9 cellular contexts compared by ENCODE assay signal in genomic region chr2:111900859-111901258, GRCh38. TPM values are rescaled to one million over a fixed set of nuclear protein-coding genes. Genes with fewer than 3 reads are reported as not detected.
A peak's percentile ranks its signal among the peaks of the same experiment; 100 is the strongest.
DNase-seq lines count a peak whose midpoint lies in the region; ATAC-seq, FAIRE-seq and TF ChIP-seq lines count a peak whose summit lies in the region.
"Had no signal": no experiment of that assay in that cellular context is flagged by ENCODE, and none has a peak within 500 bp of the region (broad histone marks: within the 10 kb centered on the region; RNA-seq: fewer than 3 reads in every experiment).

No MANE protein-coding gene starts in this region.

- H3K36me3 ChIP-seq in K562 (ENCODE audit: control insufficient read depth, insufficient read depth, low read length): no peaks in the 10 kb centered on the region
- H3K36me3 ChIP-seq: Peyer's patch had no signal

- H3K9me3 Mint-ChIP-seq in activated naive CD8-positive, alpha-beta T cell treated with anti-CD3 and anti-CD28 coated beads, Interleukin-2, amount 50 U/mL, for 24 hours: no peaks in the 10 kb centered on the region

- H3K79me2 ChIP-seq in K562 (ENCODE audit: control insufficient read depth, insufficient read depth, low read length): no peaks in the 10 kb centered on the region

- no peaks in the 10 kb centered on the region for H3K36me3 Mint-ChIP-seq in activated naive CD8-positive, alpha-beta T cell treated with anti-CD3 and anti-CD28 coated beads, Interleukin-2, amount 50 U/mL, for 24 hours (ENCODE audit: low read depth)

- no TSS peak for BruUV-seq in K562 (replicated peaks; lab: Mats Ljungman, UMichigan)

- peak overlapping the region; percentile 9; the same call in 1 of the 2 replicates for H3K4me2 ChIP-seq in K562 (ENCODE audit: insufficient read depth, low read length)

- TF ChIP-seq EP300 in K562 (IDR thresholded peaks at IDR 0.05; ENCODE audit: low read length): no peak

- DNase-seq in EL (peak; percentile 29), MV-4-11 (lab: John Stamatoyannopoulos, UW) (peak; percentile 44), K562 (ENCODE audit: extremely low read depth in 1 of 4, low spot score in 3 of 4) (peak in 2 of 4 experiments; percentile 37 to 66), mesenteric fat pad (ENCODE audit: low spot score) (peak; percentile 12), DMS153 (lab: John Stamatoyannopoulos, UW) (no peak)
- no peak for DNase-seq in activated naive CD8-positive, alpha-beta T cell treated with anti-CD3 and anti-CD28 coated beads, Interleukin-2, amount 50 U/mL, for 24 hours

- H3K27ac ChIP-seq in K562 (ENCODE audit: extremely low read depth, low read depth, low read length): no peak overlapping the region

- CTCF ChIA-PET in K562 (lab: Yijun Ruan, JAX; ENCODE audit: low intra/inter-chr PET ratio): interaction anchor here (0.9 kb wide), 1 partner anchor 148 kb away, joined by 3 read pairs; no protein-coding TSS in a partner anchor

- ATAC-seq in K562: peak; percentile 32; the same call in 2 of the 3 replicates
- no peak for ATAC-seq in HG03565 (IDR thresholded peaks at IDR 0.05; ENCODE audit: unreplicated experiment)
- ATAC-seq in GM21723 (IDR thresholded peaks at IDR 0.05; ENCODE audit: unreplicated experiment): no peak
- no peak for ATAC-seq in activated naive CD8-positive, alpha-beta T cell treated with anti-CD3 and anti-CD28 coated beads, Interleukin-2, amount 50 U/mL, for 24 hours

- H3K9me1 ChIP-seq in K562 (ENCODE audit: control insufficient read depth, insufficient read depth, low read length): no peaks in the 10 kb centered on the region

- peaks cover 13% of the 10 kb centered on the region for H3K4me1 Mint-ChIP-seq in activated naive CD8-positive, alpha-beta T cell treated with anti-CD3 and anti-CD28 coated beads, Interleukin-2, amount 50 U/mL, for 24 hours

- peak; percentile 71 for FAIRE-seq in K562 (lab: Jason Lieb, UNC)

- in situ Hi-C loops in K562 (cut with MboI): loop anchor here (10.0 kb wide), 1 partner anchor 684 kb away; the partner anchor contains the start of gene CHCHD5

- H3K9me3 ChIP-seq in K562 (replicated peaks; ENCODE audit: control insufficient read depth, insufficient read depth, low read depth, low read length): no peaks in the 10 kb centered on the region
- H3K9me3 ChIP-seq: Peyer's patch had no signal

- POLR2A ChIA-PET in K562 (lab: Yijun Ruan, JAX): no interaction called here

- peaks cover 28 to 31% of the 10 kb centered on the region in 2 experiments for H3K4me1 ChIP-seq in K562 (replicated peaks in 1 of 2; ENCODE audit: control insufficient read depth in 2 of 2, insufficient read depth in 2 of 2, low read length in 2 of 2)

- peak overlapping the region; percentile 10; the same call in 1 of the 2 replicates for H2AFZ ChIP-seq in K562 (ENCODE audit: low read depth, low read length)

- H3K4me3 ChIP-seq in K562: no peak overlapping the region

- no peak overlapping the region for H3K27ac Mint-ChIP-seq in activated naive CD8-positive, alpha-beta T cell treated with anti-CD3 and anti-CD28 coated beads, Interleukin-2, amount 50 U/mL, for 24 hours

- no peaks in the 10 kb centered on the region for H4K20me1 ChIP-seq in K562 (replicated peaks; ENCODE audit: control insufficient read depth, insufficient read depth, low read length)

- no peak for TF ChIP-seq POLR2A in K562 (conservative IDR thresholded peaks at IDR 0.05)

- no peak overlapping the region for H3K4me3 Mint-ChIP-seq in activated naive CD8-positive, alpha-beta T cell treated with anti-CD3 and anti-CD28 coated beads, Interleukin-2, amount 50 U/mL, for 24 hours

- TF ChIP-seq CTCF in K562 (IDR thresholded peaks at IDR 0.05 in 2 of 3, conservative IDR thresholded peaks at IDR 0.05 in 1 of 3; ENCODE audit: insufficient read depth in 2 of 3, low read depth in 1 of 3, low read length in 3 of 3): peak; percentile 61 to 67 (median 66)

- peak; percentile 60 to 78 for TF ChIP-seq RAD21 in K562 (CRISPR knock-in tag; conservative IDR thresholded peaks at IDR 0.05 in 1 of 2, IDR thresholded peaks at IDR 0.05 in 1 of 2)

- H3K27me3 ChIP-seq in K562 (ENCODE audit: control insufficient read depth in 2 of 2, insufficient read depth in 2 of 2, low read length in 2 of 2): peaks cover 0 to 6% of the 10 kb centered on the region in 2 experiments; a peak in 2 of 5 replicates
- H3K27me3 ChIP-seq: Peyer's patch had no signal

- intact Hi-C loops in K562 (cut with micrococcal nuclease): loop anchor here (1.0 kb wide), 1 partner anchor 147 kb away; no protein-coding TSS in a partner anchor

- 15% methylated on average over 3 of the region's 3 CpGs for WGBS in K562 (ENCODE audit: insufficient coverage, low coverage, missing lambda C conversion rate)

- H3K27me3 Mint-ChIP-seq in activated naive CD8-positive, alpha-beta T cell treated with anti-CD3 and anti-CD28 coated beads, Interleukin-2, amount 50 U/mL, for 24 hours: peaks cover 23% of the 10 kb centered on the region

- no peak overlapping the region for H3K9ac ChIP-seq in K562 (ENCODE audit: insufficient read depth in 1 of 2, low read depth in 2 of 2, low read length in 2 of 2)

TF ChIP-seq in K562, 482 proteins besides CTCF, POLR2A, EP300 and RAD21:
- TF ChIP-seq KLF16 (IDR thresholded peaks at IDR 0.05): 0 out of 2 replicates have a peak, but pooled peaks have one; percentile 20
- no peak for TF ChIP-seq STAG1 (CRISPR knock-in tag; IDR thresholded peaks at IDR 0.05; ENCODE audit: borderline replicate concordance)
- TF ChIP-seq MXD1 (CRISPR knock-in tag; IDR thresholded peaks at IDR 0.05; ENCODE audit: borderline replicate concordance, poor library complexity, severe bottlenecking): no peak
- TF ChIP-seq ARID2 (IDR thresholded peaks at IDR 0.05): 0 out of 2 replicates have a peak, but pooled peaks have one; percentile 30
- TF ChIP-seq SAP30 (IDR thresholded peaks at IDR 0.05; ENCODE audit: borderline replicate concordance, insufficient read depth, low read depth, low read length, poor library complexity, severe bottlenecking): no peak
- TF ChIP-seq NBN (IDR thresholded peaks at IDR 0.05; ENCODE audit: low read depth): 0 out of 2 replicates have a peak, but pooled peaks have one; percentile 39
- no peak for TF ChIP-seq KLF13 (tag; IDR thresholded peaks at IDR 0.05; ENCODE audit: borderline replicate concordance, low read depth)
- no peak for TF ChIP-seq TCF3 (CRISPR knock-in tag; IDR thresholded peaks at IDR 0.05)
- TF ChIP-seq BDP1 (IDR thresholded peaks at IDR 0.05; ENCODE audit: insufficient read depth, insufficient read length): no peak
- TF ChIP-seq MAZ (CRISPR knock-in tag; conservative IDR thresholded peaks at IDR 0.05 in 1 of 2, IDR thresholded peaks at IDR 0.05 in 1 of 2): 0 out of 4 replicates have a peak, but pooled peaks of 1 of the 2 experiments have one; percentile 23
- TF ChIP-seq BCOR (IDR thresholded peaks at IDR 0.05): 0 out of 2 replicates have a peak, but pooled peaks have one; percentile 8

RNA-seq across cellular contexts. Expression of gene MERTK, which starts 2.5 kb away (rescaled TPM):
- 5.8 and 6.9 TPM in 2 replicates for total RNA-seq in K562 (2011; cell fraction: chromatin; rRNA removed; ENCODE audit: low replicate concordance)
- 5.0 and 5.3 TPM in 2 replicates for total RNA-seq in K562 (2011; cell fraction: nucleolus; rRNA removed)
- total RNA-seq in K562 (2011; cell fraction: nucleoplasm; rRNA removed): 4.0 and 4.7 TPM in 2 replicates
- total RNA-seq in K562 (2014; rRNA removed) (0.82 and 1.1 TPM in 2 replicates), K562 (2014; rRNA removed; fragmentation: Illumina TruSeq; extraction: Trizol) (0.73 and 0.83 TPM in 2 replicates), K562 (2015; rRNA removed; fragmentation: Illumina TruSeq; extraction: Trizol) (0.62 and 0.68 TPM in 2 replicates), K562 (2021) (1.1 and 1.4 TPM in 2 replicates), mesenteric fat pad (47.0 TPM)
- polyA plus RNA-seq in K562 (2011; rRNA removed) (1.6 and 2.7 TPM in 2 replicates), K562 (2014; fragmentation: Illumina TruSeq; extraction: Trizol) (0.93 and 1.2 TPM in 2 replicates), K562 (2014; fragmentation: Nextera tagmentation; extraction: Ambion mirVana) (under 1 TPM; 0.23 to 0.31 TPM), K562 (2014; rRNA removed) (0.74 and 1.3 TPM in 2 replicates)
- polyA plus RNA-seq in K562 (2011; cell fraction: cytosol; rRNA removed): 1.7 and 2.3 TPM in 2 replicates
- 2.4 and 3.4 TPM in 2 replicates for polyA plus RNA-seq in K562 (2011; cell fraction: nucleus; rRNA removed)
- polyA plus RNA-seq in K562 (2012): 0.96 and 1.6 TPM in 2 replicates
- polyA minus RNA-seq in K562 (2011; rRNA and poly(A)+ RNA removed): 2.4 and 4.1 TPM in 2 replicates
- 1.4 and 1.8 TPM in 2 replicates for polyA minus RNA-seq in K562 (2011; cell fraction: cytosol; rRNA and poly(A)+ RNA removed)
- 1.5 and 3.2 TPM in 2 replicates for polyA minus RNA-seq in K562 (2011; cell fraction: nucleus; rRNA and poly(A)+ RNA removed)

RNA-seq across cellular contexts. Expression of gene ANAPC1, which starts 16.9 kb away (rescaled TPM):
- 248 and 378 TPM in 2 replicates for total RNA-seq in K562 (2011; cell fraction: chromatin; rRNA removed; ENCODE audit: low replicate concordance)
- 149 and 174 TPM in 2 replicates for total RNA-seq in K562 (2011; cell fraction: nucleolus; rRNA removed)
- 181 and 218 TPM in 2 replicates for total RNA-seq in K562 (2011; cell fraction: nucleoplasm; rRNA removed)
- total RNA-seq in K562 (2014; rRNA removed) (126 and 155 TPM in 2 replicates), K562 (2014; rRNA removed; fragmentation: Illumina TruSeq; extraction: Trizol) (97.8 and 98.2 TPM in 2 replicates), K562 (2015; rRNA removed; fragmentation: Illumina TruSeq; extraction: Trizol) (84.3 and 87.1 TPM in 2 replicates), K562 (2021) (102 and 112 TPM in 2 replicates), mesenteric fat pad (37.4 TPM)
- polyA plus RNA-seq in K562 (2011; rRNA removed) (67.3 and 78.2 TPM in 2 replicates), K562 (2014; fragmentation: Illumina TruSeq; extraction: Trizol) (52.2 and 61.3 TPM in 2 replicates), K562 (2014; fragmentation: Nextera tagmentation; extraction: Ambion mirVana) (10 to 100 TPM; 14.0 to 18.9 TPM), K562 (2014; rRNA removed) (57.5 and 77.5 TPM in 2 replicates)
- polyA plus RNA-seq in K562 (2011; cell fraction: cytosol; rRNA removed): 42.5 and 56.6 TPM in 2 replicates
- polyA plus RNA-seq in K562 (2011; cell fraction: nucleus; rRNA removed): 87.3 and 96.1 TPM in 2 replicates
- polyA plus RNA-seq in K562 (2012): 25.3 and 38.9 TPM in 2 replicates
- polyA minus RNA-seq in K562 (2011; rRNA and poly(A)+ RNA removed): 219 and 246 TPM in 2 replicates
- polyA minus RNA-seq in K562 (2011; cell fraction: cytosol; rRNA and poly(A)+ RNA removed): 81.3 and 88.9 TPM in 2 replicates
- 185 and 193 TPM in 2 replicates for polyA minus RNA-seq in K562 (2011; cell fraction: nucleus; rRNA and poly(A)+ RNA removed)

Comparison
In these comparisons a context has a peak if more than half of its experiments do, and no peak if none do; other contexts are left out.
1. DNase-seq: peak in EL (single experiment), MV-4-11 (single experiment) and mesenteric fat pad (single experiment); none in DMS153 (single experiment) and activated naive CD8-positive, alpha-beta T cell treated with anti-CD3 and anti-CD28 coated beads, Interleukin-2, amount 50 U/mL, for 24 hours (single experiment).